In genomic region chr14:74706101-74706500, GRCh38 we compare ENCODE assay signal across 33 cellular contexts. TPM values are rescaled to one million over a fixed set of nuclear protein-coding genes. Genes with fewer than 3 reads are reported as not detected.
DNase-seq lines count a peak whose midpoint lies in the region; FAIRE-seq and TF ChIP-seq lines count a peak whose summit lies in the region.
"Had no signal": no experiment of that assay in that cellular context is flagged by ENCODE, and none has a peak within 500 bp of the region (broad histone marks: within the 10 kb centered on the region; RNA-seq: fewer than 3 reads in every experiment).

No MANE protein-coding gene starts in this region.

- H3K27ac Mint-ChIP-seq in activated CD4-positive, alpha-beta T cell treated with anti-CD3 and anti-CD28 coated beads, Interleukin-2, amount 10 ng/mL, durations not matched to agents 7 days and 5 days = no peak overlapping the region
- H3K27ac Mint-ChIP-seq: T-helper 2 cell treated with Interferon-gamma antibody and Interleukin-4, amounts not matched to agents 5 μg/mL and 100 μg/mL, for 36 hours had no signal

- H3K27me3 ChIP-seq in thyroid gland (no peaks in the 10 kb centered on the region), ovary (no peaks in the 10 kb centered on the region)
- H3K27me3 ChIP-seq: cardiac muscle cell, colonic mucosa had no signal

- TF ChIP-seq CTCF in kidney (IDR thresholded peaks at IDR 0.05; ENCODE audit: borderline replicate concordance, extremely low read depth, insufficient read depth) = no peak
- TF ChIP-seq CTCF in thyroid gland (IDR thresholded peaks at IDR 0.05) = no peak
- TF ChIP-seq CTCF in foreskin fibroblast (IDR thresholded peaks at IDR 0.05; ENCODE audit: low read depth, low read length) = no peak
- TF ChIP-seq CTCF in ovary (IDR thresholded peaks at IDR 0.05) = no peak

- peaks cover 15% of the 10 kb centered on the region for H3K4me1 Mint-ChIP-seq in activated CD4-positive, alpha-beta T cell treated with anti-CD3 and anti-CD28 coated beads, Interleukin-2, amount 10 ng/mL, durations not matched to agents 7 days and 5 days

- TF ChIP-seq POLR2A in thyroid gland (IDR thresholded peaks at IDR 0.05) = no peak
- TF ChIP-seq POLR2A in ovary (IDR thresholded peaks at IDR 0.05) = no peak

- H3K27ac ChIP-seq in kidney (ENCODE audit: low read depth in 2 of 2, low read length in 2 of 2) (no peak overlapping the region), thyroid gland (peak overlapping the region; percentile 66 to 83 (median 81)), ovary (peak overlapping the region in 1 of 2 donors; percentile 74)
- H3K27ac ChIP-seq: 22Rv1, C4-2B, cardiac muscle cell, colonic mucosa, parathyroid adenoma had no signal

- H3K4me1 ChIP-seq in kidney (ENCODE audit: control insufficient read depth in 1 of 2, insufficient read depth in 1 of 2, low read depth in 1 of 2, low read length in 2 of 2) = peaks cover 8 to 12% of the 10 kb centered on the region in 2 donors
- peaks cover 46 to 59% of the 10 kb centered on the region in 2 donors for H3K4me1 ChIP-seq in thyroid gland
- H3K4me1 ChIP-seq in ovary (ENCODE audit: insufficient read depth) = peaks cover 12% of the 10 kb centered on the region
- H3K4me1 ChIP-seq: colonic mucosa, parathyroid adenoma had no signal

- H3K4me3 ChIP-seq in kidney (ENCODE audit: low read length in 2 of 2) = no peak overlapping the region
- no peak overlapping the region for H3K4me3 ChIP-seq in thyroid gland (replicated peaks in 1 of 3)
- no peak overlapping the region for H3K4me3 ChIP-seq in foreskin fibroblast (ENCODE audit: low read depth in 1 of 2, low read length in 2 of 2)
- no peak overlapping the region for H3K4me3 ChIP-seq in ovary
- H3K4me3 ChIP-seq: cardiac muscle cell, colonic mucosa had no signal

- TF ChIP-seq EP300 in ovary (IDR thresholded peaks at IDR 0.05) = no peak

- CTCF ChIA-PET in activated CD4-positive, alpha-beta T cell treated with anti-CD3 and anti-CD28 coated beads, Interleukin-2, amount 10 ng/mL, durations not matched to agents 7 days and 5 days (lab: Charles Lee) = interaction anchor here (0.6 to 1.2 kb wide), 4 partner anchors 10 to 1301 kb away, joined by 3 to 4 read pairs (median 4); no protein-coding TSS in a partner anchor

- FAIRE-seq in kidney (lab: Jason Lieb, UNC) = peak; percentile 93
- FAIRE-seq: islet of Langerhans had no signal

- H3K9me3 ChIP-seq in kidney (ENCODE audit: control insufficient read depth in 1 of 2, low read length in 2 of 2) (no peaks in the 10 kb centered on the region), thyroid gland (no peaks in the 10 kb centered on the region), ovary (no peaks in the 10 kb centered on the region)
- H3K9me3 ChIP-seq: colonic mucosa had no signal

- intact Hi-C loops in kidney (cut with DNase I) = no loop called here
- intact Hi-C loops in thyroid gland (cut with DNase I) = loop anchor here (10.0 kb wide), 1 partner anchor 91 kb away; the partner anchor contains the start of gene LTBP2
- intact Hi-C loops in ovary (cut with DNase I) = loop anchor here in 2 of 4 donors (10.0 kb wide), 2 partner anchors 51 to 91 kb away; partner anchors contain the start of gene LTBP2 (in 1 of the 2)

- DNase-seq in NCI-H2171 treated with DMSO at 0.1 percent for 48 hours (lab: John Stamatoyannopoulos, UW) (peak; percentile 55), NCI-H2171 (lab: John Stamatoyannopoulos, UW) (no peak), NCI-H1105 treated with DMSO at 0.1 percent for 48 hours (lab: John Stamatoyannopoulos, UW) (peak; percentile 28), kidney (no peak), thyroid gland (peak; percentile 91 to 94), foreskin fibroblast (no peak), ovary (no peak)
- no peak for DNase-seq in activated CD4-positive, alpha-beta T cell treated with anti-CD3 and anti-CD28 coated beads, Interleukin-2, amount 10 ng/mL, durations not matched to agents 7 days and 5 days
- DNase-seq: activated CD4-positive, alpha-beta T cell treated with anti-CD3 and anti-CD28 coated beads for 4 hours; activated CD8-positive, alpha-beta memory T cell treated with anti-CD3 and anti-CD28 coated beads for 24 hours; activated effector memory CD4-positive, alpha-beta T cell treated with Interleukin-2 at 50 U/mL for 16 hours; anterior cingulate cortex; Calu3; colonic mucosa; DND-41; effector memory CD4-positive, alpha-beta T cell; erythroblast; left ventricle myocardium superior; mesendoderm; NCI-H1092; NCI-H187 treated with DMSO at 0.1 percent for 48 hours; NCI-H226; NCI-H526 treated with DMSO at 0.1 percent for 48 hours; SHP77 treated with DMSO at 0.1 percent for 48 hours; stimulated activated CD4-positive, alpha-beta T cell treated with anti-CD3 and anti-CD28 coated beads, Interleukin-12 subunit alpha, Interleukin-12 subunit beta, amount 100 ng/mL, for 4 hours; stimulated activated CD4-positive, alpha-beta T cell treated with anti-CD3 and anti-CD28 coated beads, Interleukin-2, amount 100 ng/mL, for 48 hours had no signal

- H3K36me3 ChIP-seq in kidney (ENCODE audit: control insufficient read depth in 1 of 2, insufficient read depth in 2 of 2, low read length in 2 of 2) (no peaks in the 10 kb centered on the region), thyroid gland (no peaks in the 10 kb centered on the region), ovary (no peaks in the 10 kb centered on the region)
- H3K36me3 ChIP-seq: cardiac muscle cell, colonic mucosa had no signal

- 29 to 39% methylated on average over 4 of the region's 4 CpGs for WGBS in thyroid gland, 2 donors
- WGBS in ovary, 3 donors = 49 to 70% (median 66%) methylated on average over 4 of the region's 4 CpGs

- H3K36me3 Mint-ChIP-seq in activated CD4-positive, alpha-beta T cell treated with anti-CD3 and anti-CD28 coated beads, Interleukin-2, amount 10 ng/mL, durations not matched to agents 7 days and 5 days (ENCODE audit: low read depth) = peaks cover 26% of the 10 kb centered on the region

- no peak overlapping the region for H3K9ac ChIP-seq in kidney (ENCODE audit: low read length in 2 of 2)
- H3K9ac ChIP-seq: parathyroid adenoma had no signal

- H3K27me3 Mint-ChIP-seq in activated CD4-positive, alpha-beta T cell treated with anti-CD3 and anti-CD28 coated beads, Interleukin-2, amount 10 ng/mL, durations not matched to agents 7 days and 5 days = no peaks in the 10 kb centered on the region
- H3K27me3 Mint-ChIP-seq: type B pancreatic cell had no signal

- POLR2A ChIA-PET in activated CD4-positive, alpha-beta T cell treated with anti-CD3 and anti-CD28 coated beads, Interleukin-2, amount 10 ng/mL, durations not matched to agents 7 days and 5 days (lab: Charles Lee) = no interaction called here

- no peak overlapping the region for H3K4me3 Mint-ChIP-seq in activated CD4-positive, alpha-beta T cell treated with anti-CD3 and anti-CD28 coated beads, Interleukin-2, amount 10 ng/mL, durations not matched to agents 7 days and 5 days
- H3K4me3 Mint-ChIP-seq: T-helper 2 cell treated with Interferon-gamma antibody and Interleukin-4, amounts not matched to agents 5 μg/mL and 100 μg/mL, for 36 hours; type B pancreatic cell had no signal

- peaks cover 15% of the 10 kb centered on the region for H3K9me3 Mint-ChIP-seq in activated CD4-positive, alpha-beta T cell treated with anti-CD3 and anti-CD28 coated beads, Interleukin-2, amount 10 ng/mL, durations not matched to agents 7 days and 5 days

RNA-seq across cellular contexts. Expression of gene AREL1, which starts 6.8 kb away (rescaled TPM):
- total RNA-seq in kidney (42.3 TPM), thyroid gland (10 to 100 TPM; 45.6 to 61.1 (median 50.4) TPM), ovary (10 to 100 TPM; 14.8 to 38.1 (median 26.5) TPM)
- polyA plus RNA-seq in kidney (ENCODE audit: insufficient read depth, low read depth, low replicate concordance) (13.5 TPM), ovary (10 to 100 TPM in 1 of 2 donors, 1 to 10 TPM in 1; 8.2 to 24.0 TPM)
- 10 to 100 TPM; 44.1 to 44.2 TPM for total RNA-seq in activated CD4-positive, alpha-beta T cell treated with anti-CD3 and anti-CD28 coated beads, Interleukin-2, amount 10 ng/mL, durations not matched to agents 7 days and 5 days

RNA-seq across cellular contexts. Expression of gene FCF1, which starts 6.8 kb away (rescaled TPM):
- total RNA-seq in kidney (49.6 TPM), thyroid gland (10 to 100 TPM; 35.4 to 51.2 (median 39.3) TPM), ovary (10 to 100 TPM; 19.8 to 60.8 (median 43.1) TPM)
- polyA plus RNA-seq in kidney (ENCODE audit: insufficient read depth, low read depth, low replicate concordance) (19.7 TPM), ovary (10 to 100 TPM; 31.5 to 57.6 TPM)
- total RNA-seq in activated CD4-positive, alpha-beta T cell treated with anti-CD3 and anti-CD28 coated beads, Interleukin-2, amount 10 ng/mL, durations not matched to agents 7 days and 5 days = 10 to 100 TPM; 60.1 to 81.9 TPM

RNA-seq across cellular contexts. Expression of gene YLPM1, which starts 57.0 kb away (rescaled TPM):
- total RNA-seq in kidney (68.2 TPM), thyroid gland (100 to 1,000 TPM in 1 of 4 donors, 10 to 100 TPM in 3; 71.3 to 104 (median 84.8) TPM), ovary (10 to 100 TPM; 58.7 to 92.4 (median 70.2) TPM)
- polyA plus RNA-seq in kidney (ENCODE audit: insufficient read depth, low read depth, low replicate concordance) (16.2 TPM), ovary (10 to 100 TPM; 30.1 to 68.4 TPM)
- total RNA-seq in activated CD4-positive, alpha-beta T cell treated with anti-CD3 and anti-CD28 coated beads, Interleukin-2, amount 10 ng/mL, durations not matched to agents 7 days and 5 days = 10 to 100 TPM; 72.4 to 73.8 TPM

Comparison
In these comparisons a context has a peak if more than half of its experiments do, and no peak if none do; other contexts are left out.
1. DNase-seq: peak in NCI-H2171 treated with DMSO at 0.1 percent for 48 hours (single experiment), NCI-H1105 treated with DMSO at 0.1 percent for 48 hours (single experiment) and thyroid gland (2 of 2); none in NCI-H2171 (single experiment), kidney (single experiment), foreskin fibroblast (0 of 2), activated CD4-positive, alpha-beta T cell treated with anti-CD3 and anti-CD28 coated beads, Interleukin-2, amount 10 ng/mL, durations not matched to agents 7 days and 5 days (single experiment) and ovary (0 of 5).
2. H3K27ac ChIP-seq: peak in thyroid gland (3 of 3); none in kidney (0 of 2).